ENCODE assay signal across 11 cellular contexts in the genomic region with DNA sequence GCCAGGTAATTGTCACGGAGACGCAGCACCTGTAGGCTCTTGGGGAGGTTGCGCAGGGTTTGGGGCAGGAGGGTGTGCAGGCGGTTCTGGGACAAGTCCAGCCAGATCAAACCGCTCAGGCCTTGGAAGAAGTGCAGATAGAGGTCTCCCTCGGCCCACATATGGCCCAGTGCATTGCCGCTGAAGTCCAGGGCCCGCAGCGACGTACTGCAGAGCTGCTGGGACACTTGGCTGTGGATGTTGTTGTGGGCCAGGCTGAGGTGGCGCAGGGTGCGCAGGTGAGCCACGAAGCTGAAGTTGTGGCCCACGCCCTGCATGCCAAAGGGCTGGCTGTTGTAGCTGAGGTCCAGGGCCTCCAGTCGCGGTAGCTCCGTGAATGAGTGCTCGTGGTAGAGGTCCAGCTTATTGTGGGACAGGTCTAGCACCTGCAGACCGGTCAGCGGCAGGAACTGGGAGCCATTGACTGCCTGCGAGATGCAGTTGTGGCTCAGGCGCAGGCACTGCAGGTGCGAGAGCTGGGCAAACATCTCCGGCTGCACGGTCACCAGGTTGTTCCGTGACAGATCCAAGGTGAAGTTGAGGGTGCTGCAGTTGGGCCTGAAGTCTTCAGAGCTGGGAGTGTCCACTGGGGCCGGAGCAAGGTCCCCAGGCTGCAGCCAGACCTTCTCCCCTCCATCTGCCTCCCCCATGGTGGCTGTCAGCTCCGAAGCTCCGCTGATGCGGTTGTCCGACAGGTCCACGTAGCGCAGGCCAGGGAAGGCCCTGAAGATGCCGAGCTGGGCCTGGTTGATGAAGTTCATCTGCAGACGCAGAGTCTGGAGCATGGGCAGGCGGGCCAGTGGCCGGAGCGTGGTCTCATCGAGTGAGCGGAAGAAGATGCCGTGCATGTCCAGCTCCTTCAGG. TPM values are rescaled to one million over a fixed set of nuclear protein-coding genes. Genes with fewer than 3 reads are reported as not detected.
DNase-seq lines count a peak whose midpoint lies in the region; ATAC-seq and TF ChIP-seq lines count a peak whose summit lies in the region.
"Had no signal": no experiment of that assay in that cellular context is flagged by ENCODE, and none has a peak within 500 bp of the region (broad histone marks: within the 10 kb centered on the region; RNA-seq: fewer than 3 reads in every experiment).

No MANE protein-coding gene starts in this region.

- ATAC-seq in activated naive CD8-positive, alpha-beta T cell treated with anti-CD3 and anti-CD28 coated beads, Interleukin-2, amount 10 ng/mL, durations not matched to agents 7 days and 5 days (ENCODE audit: low read depth), result no peak
- no peak for ATAC-seq in upper lobe of right lung
- ATAC-seq: left ventricle myocardium superior had no signal

- peaks cover 31% of the 10 kb centered on the region for H3K4me1 ChIP-seq in upper lobe of right lung

- no peak for TF ChIP-seq CTCF in upper lobe of right lung (IDR thresholded peaks at IDR 0.05)

- H3K4me3 ChIP-seq in upper lobe of right lung, result no peak overlapping the region
- H3K4me3 ChIP-seq: hepatocyte had no signal

- no peaks in the 10 kb centered on the region for H3K36me3 ChIP-seq in upper lobe of right lung

- intact Hi-C loops in upper lobe of right lung (cut with DNase I), result loop anchor here (5.0 kb wide), 1 partner anchor 115 kb away; no protein-coding TSS in a partner anchor

- CTCF ChIA-PET in activated naive CD4-positive, alpha-beta T cell treated with anti-CD3 and anti-CD28 coated beads, Interleukin-2, amount 10 ng/mL, durations not matched to agents 7 days and 5 days (lab: Charles Lee), result interaction anchor here (0.6 to 10.4 kb wide), 10 partner anchors 8 to 163 kb away, joined by 3 to 125 read pairs (median 4); a partner anchor contains a TSS

- H3K9me3 Mint-ChIP-seq in activated naive CD4-positive, alpha-beta T cell treated with anti-CD3 and anti-CD28 coated beads, Interleukin-2, amount 10 ng/mL, durations not matched to agents 7 days and 5 days, result no peaks in the 10 kb centered on the region
- H3K9me3 Mint-ChIP-seq in activated naive CD8-positive, alpha-beta T cell treated with anti-CD3 and anti-CD28 coated beads, Interleukin-2, amount 10 ng/mL, durations not matched to agents 7 days and 5 days, result no peaks in the 10 kb centered on the region

- H3K27me3 Mint-ChIP-seq in activated naive CD4-positive, alpha-beta T cell treated with anti-CD3 and anti-CD28 coated beads, Interleukin-2, amount 10 ng/mL, durations not matched to agents 7 days and 5 days, result no peaks in the 10 kb centered on the region
- H3K27me3 Mint-ChIP-seq in activated naive CD8-positive, alpha-beta T cell treated with anti-CD3 and anti-CD28 coated beads, Interleukin-2, amount 10 ng/mL, durations not matched to agents 7 days and 5 days, result no peaks in the 10 kb centered on the region

- H3K27ac ChIP-seq in upper lobe of right lung, result no peak overlapping the region
- H3K27ac ChIP-seq: hepatocyte had no signal

- peaks cover 16% of the 10 kb centered on the region for H3K36me3 Mint-ChIP-seq in activated naive CD4-positive, alpha-beta T cell treated with anti-CD3 and anti-CD28 coated beads, Interleukin-2, amount 10 ng/mL, durations not matched to agents 7 days and 5 days
- H3K36me3 Mint-ChIP-seq in activated naive CD8-positive, alpha-beta T cell treated with anti-CD3 and anti-CD28 coated beads, Interleukin-2, amount 10 ng/mL, durations not matched to agents 7 days and 5 days, result peaks cover 11% of the 10 kb centered on the region

- H3K27ac Mint-ChIP-seq in activated naive CD4-positive, alpha-beta T cell treated with anti-CD3 and anti-CD28 coated beads, Interleukin-2, amount 10 ng/mL, durations not matched to agents 7 days and 5 days, result peak overlapping the region; percentile 90
- H3K27ac Mint-ChIP-seq in activated naive CD8-positive, alpha-beta T cell treated with anti-CD3 and anti-CD28 coated beads, Interleukin-2, amount 10 ng/mL, durations not matched to agents 7 days and 5 days, result peak overlapping the region; percentile 79

- peaks cover 91% of the 10 kb centered on the region for H3K4me1 Mint-ChIP-seq in activated naive CD4-positive, alpha-beta T cell treated with anti-CD3 and anti-CD28 coated beads, Interleukin-2, amount 10 ng/mL, durations not matched to agents 7 days and 5 days
- H3K4me1 Mint-ChIP-seq in activated naive CD8-positive, alpha-beta T cell treated with anti-CD3 and anti-CD28 coated beads, Interleukin-2, amount 10 ng/mL, durations not matched to agents 7 days and 5 days, result peaks cover 66% of the 10 kb centered on the region

- H3K4me3 Mint-ChIP-seq in activated naive CD4-positive, alpha-beta T cell treated with anti-CD3 and anti-CD28 coated beads, Interleukin-2, amount 10 ng/mL, durations not matched to agents 7 days and 5 days, result peak overlapping the region; percentile 73
- H3K4me3 Mint-ChIP-seq in activated naive CD8-positive, alpha-beta T cell treated with anti-CD3 and anti-CD28 coated beads, Interleukin-2, amount 10 ng/mL, durations not matched to agents 7 days and 5 days, result peak overlapping the region; percentile 85

- POLR2A ChIA-PET in activated naive CD8-positive, alpha-beta T cell treated with anti-CD3 and anti-CD28 coated beads, Interleukin-2, amount 10 ng/mL, durations not matched to agents 7 days and 5 days (lab: Charles Lee), result interaction anchor here (0.9 to 9.0 kb wide), 12 partner anchors 9 to 227 kb away, joined by 3 to 128 read pairs (median 8); a partner anchor contains a TSS

- no peak for DNase-seq in activated naive CD4-positive, alpha-beta T cell treated with anti-CD3 and anti-CD28 coated beads, Interleukin-2, amount 10 ng/mL, durations not matched to agents 7 days and 5 days
- no peak for DNase-seq in activated naive CD4-positive, alpha-beta T cell treated with Interleukin-2 at 50 U/mL for 16 hours
- peak; percentile 30 for DNase-seq in activated naive CD8-positive, alpha-beta T cell treated with anti-CD3 and anti-CD28 coated beads, Interleukin-2, amount 10 ng/mL, durations not matched to agents 7 days and 5 days
- DNase-seq in upper lobe of right lung (peak; percentile 64), anterior cingulate cortex (lab: John Stamatoyannopoulos, UW) (no peak), NCI-H128 (lab: John Stamatoyannopoulos, UW; ENCODE audit: unreplicated experiment) (no peak)
- DNase-seq: erythroblast; SIG-M5; stimulated activated CD4-positive, alpha-beta T cell treated with anti-CD3 and anti-CD28 coated beads, Interleukin-12 subunit alpha, Interleukin-12 subunit beta, amount 100 ng/mL, for 4 hours had no signal

- no peaks in the 10 kb centered on the region for H3K27me3 ChIP-seq in upper lobe of right lung
- H3K27me3 ChIP-seq: hepatocyte had no signal

- H3K9me3 ChIP-seq in upper lobe of right lung, result no peaks in the 10 kb centered on the region

RNA-seq across cellular contexts. Expression of a gene that starts 2.9 kb away (rescaled TPM):
- 1 to 10 TPM; 1.6 to 2.0 TPM for total RNA-seq in activated naive CD8-positive, alpha-beta T cell treated with anti-CD3 and anti-CD28 coated beads, Interleukin-2, amount 10 ng/mL, durations not matched to agents 7 days and 5 days
- 0.87 TPM for total RNA-seq in upper lobe of right lung
- total RNA-seq: hepatocyte had no signal

RNA-seq across cellular contexts. Expression of a gene that starts 16.4 kb away (rescaled TPM):
- total RNA-seq in activated naive CD8-positive, alpha-beta T cell treated with anti-CD3 and anti-CD28 coated beads, Interleukin-2, amount 10 ng/mL, durations not matched to agents 7 days and 5 days, result 100 to 1,000 TPM; 118 to 122 TPM
- total RNA-seq in upper lobe of right lung, result 50.4 TPM

RNA-seq across cellular contexts. Expression of a gene that starts 23.0 kb away (rescaled TPM):
- 100 to 1,000 TPM; 101 to 105 TPM for total RNA-seq in activated naive CD8-positive, alpha-beta T cell treated with anti-CD3 and anti-CD28 coated beads, Interleukin-2, amount 10 ng/mL, durations not matched to agents 7 days and 5 days
- total RNA-seq in upper lobe of right lung, result 44.0 TPM

RNA-seq across cellular contexts. Expression of a gene that starts 24.6 kb away (rescaled TPM):
- 10 to 100 TPM; 46.9 to 50.1 TPM for total RNA-seq in activated naive CD8-positive, alpha-beta T cell treated with anti-CD3 and anti-CD28 coated beads, Interleukin-2, amount 10 ng/mL, durations not matched to agents 7 days and 5 days
- total RNA-seq in upper lobe of right lung, result 78.9 TPM

RNA-seq across cellular contexts. Expression of a gene that starts 55.9 kb away (rescaled TPM):
- total RNA-seq in activated naive CD8-positive, alpha-beta T cell treated with anti-CD3 and anti-CD28 coated beads, Interleukin-2, amount 10 ng/mL, durations not matched to agents 7 days and 5 days, result 100 to 1,000 TPM; 134 to 140 TPM
- 61.9 TPM for total RNA-seq in upper lobe of right lung

Comparison
In these comparisons a context has a peak if more than half of its experiments do, and no peak if none do; other contexts are left out.
1. DNase-seq: peak in activated naive CD8-positive, alpha-beta T cell treated with anti-CD3 and anti-CD28 coated beads, Interleukin-2, amount 10 ng/mL, durations not matched to agents 7 days and 5 days (single experiment) and upper lobe of right lung (single experiment); none in activated naive CD4-positive, alpha-beta T cell treated with anti-CD3 and anti-CD28 coated beads, Interleukin-2, amount 10 ng/mL, durations not matched to agents 7 days and 5 days (single experiment), activated naive CD4-positive, alpha-beta T cell treated with Interleukin-2 at 50 U/mL for 16 hours (single experiment), anterior cingulate cortex (0 of 58) and NCI-H128 (single experiment).